In genomic region chr6:16238658-16239089, GRCh38 we compare ENCODE assay signal across 8 cellular contexts. TPM values are rescaled to one million over a fixed set of nuclear protein-coding genes. Genes with fewer than 3 reads are reported as not detected.
DNase-seq lines count a peak whose midpoint lies in the region; ATAC-seq and TF ChIP-seq lines count a peak whose summit lies in the region.

No MANE protein-coding gene starts in this region.

- H3K27ac Mint-ChIP-seq in Calu3 (ENCODE audit: unreplicated experiment) (no peak overlapping the region), glutamatergic neuron (ENCODE audit: unreplicated experiment) (no peak overlapping the region)

- 0 to 1% methylated on average over 34 of the region's 34 CpGs for WGBS in sigmoid colon, 2 donors

- intact Hi-C loops in Calu3 (cut with micrococcal nuclease; ENCODE audit: unreplicated experiment): no loop called here
- intact Hi-C loops in sigmoid colon (cut with DNase I): loop anchor here (5.0 kb wide), 3 partner anchors 39 to 169 kb away; no protein-coding TSS in a partner anchor

- H3K4me3 ChIP-seq in HFF-Myc (replicated peaks; ENCODE audit: low read depth, low read length): peak overlapping the region; percentile 52
- peak overlapping the region; percentile 56 to 76 (median 63) for H3K4me3 ChIP-seq in sigmoid colon

- no TSS peak for BruUV-seq in Calu3 (replicated peaks; lab: Mats Ljungman, UMichigan)

- CTCF ChIA-PET in Calu3 (lab: Charles Lee): interaction anchor here (0.7 to 2.1 kb wide), 4 partner anchors 9 to 55 kb away, joined by 3 to 6 read pairs (median 4); no protein-coding TSS in a partner anchor

- ATAC-seq in GM18505 (IDR thresholded peaks at IDR 0.05; ENCODE audit: unreplicated experiment): no peak

- no peaks in the 10 kb centered on the region for H3K9me3 ChIP-seq in sigmoid colon

- H3K27ac ChIP-seq in VCaP (peak overlapping the region; percentile 74), sigmoid colon (peak overlapping the region; percentile 81 to 87 (median 82))

- TF ChIP-seq CTCF in Calu3 (IDR thresholded peaks at IDR 0.05; ENCODE audit: unreplicated experiment): no peak
- TF ChIP-seq CTCF in HFF-Myc (IDR thresholded peaks at IDR 0.05; ENCODE audit: low read depth, low read length, missing control alignments): no peak
- TF ChIP-seq CTCF in VCaP (conservative IDR thresholded peaks at IDR 0.05): no peak
- TF ChIP-seq CTCF in glutamatergic neuron (IDR thresholded peaks at IDR 0.05; ENCODE audit: partially characterized antibody, unreplicated experiment): no peak
- no peak for TF ChIP-seq CTCF in sigmoid colon (IDR thresholded peaks at IDR 0.05)

- no peak for TF ChIP-seq EP300 in sigmoid colon (IDR thresholded peaks at IDR 0.05)

- DNase-seq in Calu3: peak; percentile 1
- DNase-seq in HFF-Myc (ENCODE audit: extremely low read depth, low read depth): no peak
- DNase-seq in glutamatergic neuron: no peak
- no peak for DNase-seq in sigmoid colon
- no peak for DNase-seq in H4 (ENCODE audit: low spot score)
- DNase-seq in SKM-1 treated with dmso at 0.1 percent for 144 hours (lab: John Stamatoyannopoulos, UW; ENCODE audit: unreplicated experiment): no peak

- H3K36me3 ChIP-seq in sigmoid colon: no peaks in the 10 kb centered on the region

- peaks cover 0 to 63% (median 43%) of the 10 kb centered on the region in 4 donors for H3K4me1 ChIP-seq in sigmoid colon

- H3K9me3 Mint-ChIP-seq in Calu3 (ENCODE audit: low read depth, unreplicated experiment): no peaks in the 10 kb centered on the region
- no peaks in the 10 kb centered on the region for H3K9me3 Mint-ChIP-seq in glutamatergic neuron (ENCODE audit: unreplicated experiment)

- TF ChIP-seq POLR2A in sigmoid colon (IDR thresholded peaks at IDR 0.05) (peak in 1 of 2 donors; percentile 13), GM18505 (IDR thresholded peaks at IDR 0.05; ENCODE audit: borderline replicate concordance, extremely low read depth, insufficient read depth, insufficient read length) (no peak)

- peaks cover 18% of the 10 kb centered on the region for H3K36me3 Mint-ChIP-seq in Calu3 (ENCODE audit: insufficient read depth, unreplicated experiment)
- H3K36me3 Mint-ChIP-seq in glutamatergic neuron (ENCODE audit: unreplicated experiment): no peaks in the 10 kb centered on the region

- H3K4me1 Mint-ChIP-seq in Calu3 (ENCODE audit: low read depth, unreplicated experiment) (no peaks in the 10 kb centered on the region), glutamatergic neuron (ENCODE audit: low read depth, unreplicated experiment) (peaks cover 6% of the 10 kb centered on the region)

- no peaks in the 10 kb centered on the region for H3K27me3 ChIP-seq in sigmoid colon

- H3K4me3 Mint-ChIP-seq in Calu3 (ENCODE audit: low read depth, unreplicated experiment) (peak overlapping the region; percentile 77), glutamatergic neuron (ENCODE audit: unreplicated experiment) (peak overlapping the region; percentile 83)

- H3K27me3 Mint-ChIP-seq in Calu3 (ENCODE audit: unreplicated experiment) (peaks cover 20% of the 10 kb centered on the region), glutamatergic neuron (ENCODE audit: unreplicated experiment) (peaks cover 7% of the 10 kb centered on the region)

RNA-seq across cellular contexts. Expression of gene GMPR, which starts 0.3 kb away (rescaled TPM):
- total RNA-seq in Calu3 (2022) (1.4 and 3.9 TPM in 2 replicates), glutamatergic neuron (ENCODE audit: unreplicated experiment) (5.0 TPM), sigmoid colon (10 to 100 TPM; 15.0 to 26.5 (median 18.4) TPM)
- 1 to 10 TPM; 2.8 to 7.7 (median 3.0) TPM for polyA plus RNA-seq in sigmoid colon
- total RNA-seq in H4 (2014; rRNA removed; shearing (Covaris generic)): 8.9 and 11.5 TPM in 2 replicates
